In the genomic region with DNA sequence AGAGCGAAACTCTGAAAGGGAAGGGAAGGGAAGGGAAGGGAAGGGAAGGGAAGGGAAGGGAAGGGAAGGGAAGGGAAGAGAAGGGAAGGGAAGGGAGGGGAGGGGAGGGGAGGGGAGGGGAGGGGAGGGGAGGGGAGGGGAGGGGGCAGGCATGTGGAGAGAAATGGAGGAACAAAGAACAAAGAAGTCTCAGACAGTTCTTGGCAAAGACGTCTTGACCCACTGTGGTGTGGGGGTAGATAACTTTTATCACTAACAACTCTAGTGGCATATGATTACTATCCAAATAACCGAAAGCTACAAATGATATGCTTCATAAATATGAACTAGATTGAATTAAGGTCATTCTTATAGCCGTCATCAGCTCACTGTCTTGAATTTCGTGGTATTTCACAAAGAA, we compare ENCODE assay signal across 39 cellular contexts. TPM values are rescaled to one million over a fixed set of nuclear protein-coding genes. Genes with fewer than 3 reads are reported as not detected.
"Had no signal": no experiment of that assay in that cellular context is flagged by ENCODE, and none has a peak within 500 bp of the region (broad histone marks: within the 10 kb centered on the region; RNA-seq: fewer than 3 reads in every experiment).

No MANE protein-coding gene starts in this region.

- DNase-seq: Karpas-422, Kasumi-1, MG63, MM.1S, MV-4-11, NCI-H1048, NCI-H1092, NCI-H1092 treated with DMSO at 0.1 percent for 48 hours, NCI-H1105, NCI-H1105 treated with DMSO at 0.1 percent for 48 hours, NCI-H1417, NCI-H1417 treated with DMSO at 0.1 percent for 48 hours, NCI-H1436, NCI-H1436 treated with DMSO at 0.1 percent for 48 hours, NCI-H146, NCI-H1694, NCI-H1694 treated with DMSO at 0.1 percent for 48 hours, NCI-H187, NCI-H187 treated with DMSO at 0.1 percent for 48 hours, NCI-H1930, NCI-H2029, NCI-H2029 treated with DMSO at 0.1 percent for 48 hours, NCI-H2081, NCI-H2081 treated with DMSO at 0.1 percent for 48 hours, NCI-H2107, NCI-H2171, NCI-H2171 treated with DMSO at 0.1 percent for 48 hours, NCI-H2227 treated with DMSO at 0.1 percent for 48 hours, NCI-H226, NCI-H345, NCI-H446, NCI-H446 treated with DMSO at 0.1 percent for 48 hours, NCI-H510A, NCI-H510A treated with DMSO at 0.1 percent for 48 hours had no signal

- H3K36me3 ChIP-seq: MG63 had no signal

- H3K9ac ChIP-seq: KMS-11 had no signal

- H3K4me3 ChIP-seq: MG63 had no signal

- H3K27ac ChIP-seq: KMS-11 had no signal

- H3K27me3 ChIP-seq: MG63 had no signal

- H3K9me3 ChIP-seq: MG63 had no signal

- H3K4me2 ChIP-seq: KMS-11 had no signal

RNA-seq across cellular contexts. Expression of a gene that starts 3.2 kb away (rescaled TPM):
- total RNA-seq: LHCN-M2, M059J, MCF 10A, NCI-H460 had no signal
